1 cellular context compared by ENCODE assay signal in genomic region chr6:36721369-36722140, GRCh38.
TF ChIP-seq lines count a peak whose summit lies in the region.

No MANE protein-coding gene starts in this region.

TF ChIP-seq in H1, 55 proteins besides CTCF, POLR2A, EP300 and RAD21:
- no peak for TF ChIP-seq TCF12 (IDR thresholded peaks at IDR 0.05; ENCODE audit: low read depth, low read length)
- TF ChIP-seq TAF1 (IDR thresholded peaks at IDR 0.05; ENCODE audit: low read depth, low read length): no peak
- TF ChIP-seq RBBP5 (IDR thresholded peaks at IDR 0.05; ENCODE audit: borderline replicate concordance, low read depth, low read length): no peak
- no peak for TF ChIP-seq SIX5 (IDR thresholded peaks at IDR 0.05; ENCODE audit: low read depth, low read length)
- no peak for TF ChIP-seq CBX8 (IDR thresholded peaks at IDR 0.05; ENCODE audit: borderline replicate concordance, low read depth, low read length)
- TF ChIP-seq CHD7 (IDR thresholded peaks at IDR 0.05; ENCODE audit: insufficient replicate concordance, low read length): no peak
- TF ChIP-seq TBP (IDR thresholded peaks at IDR 0.05; ENCODE audit: low read depth, low read length): no peak
- TF ChIP-seq POU5F1 (IDR thresholded peaks at IDR 0.05; ENCODE audit: low read depth, low read length): no peak
- no peak for TF ChIP-seq ASH2L (IDR thresholded peaks at IDR 0.05; ENCODE audit: low read length)
- no peak for TF ChIP-seq SAP30 (IDR thresholded peaks at IDR 0.05; ENCODE audit: insufficient read depth, insufficient replicate concordance, low read length)
- no peak for TF ChIP-seq CTBP2 (IDR thresholded peaks at IDR 0.05; ENCODE audit: borderline replicate concordance, insufficient read depth, insufficient read length, low read length)
- TF ChIP-seq SP2 (IDR thresholded peaks at IDR 0.05; ENCODE audit: low read length): no peak
- TF ChIP-seq HDAC2 (IDR thresholded peaks at IDR 0.05; ENCODE audit: borderline replicate concordance in 1 of 2, low read depth in 2 of 2, low read length in 2 of 2): no peak
- no peak for TF ChIP-seq RXRA (IDR thresholded peaks at IDR 0.05; ENCODE audit: insufficient read depth, low read depth, low read length)
TF ChIP-seq in H1: peak in this region for 0.
